In genomic region chr6:36571122-36572043, GRCh38 we compare ENCODE assay signal across 1 cellular context.
TF ChIP-seq lines count a peak whose summit lies in the region.

No MANE protein-coding gene starts in this region.

TF ChIP-seq in HCT116, 20 proteins besides CTCF, POLR2A, EP300 and RAD21 (continued from another document):
- TF ChIP-seq TCF7L2 (IDR thresholded peaks at IDR 0.05; ENCODE audit: borderline replicate concordance, extremely low read depth, insufficient read depth, insufficient read length), result no peak
- TF ChIP-seq ZNF274 (IDR thresholded peaks at IDR 0.05; ENCODE audit: low read depth, low read length), result no peak
- TF ChIP-seq REST (IDR thresholded peaks at IDR 0.05; ENCODE audit: low read depth), result no peak
- TF ChIP-seq ZFX (IDR thresholded peaks at IDR 0.05), result no peak
- no peak for TF ChIP-seq JUND (IDR thresholded peaks at IDR 0.05)
